Comparison of ENCODE assay signal across 1 cellular context in genomic region chr22:43789452-43789851, GRCh38.
TF ChIP-seq lines count a peak whose summit lies in the region.

No MANE protein-coding gene starts in this region.

TF ChIP-seq in WTC11, 78 proteins besides CTCF, POLR2A, EP300 and RAD21 (continued from another document):
- TF ChIP-seq ERG (CRISPR knock-in tag; IDR thresholded peaks at IDR 0.05): no peak
- no peak for TF ChIP-seq FOXK1 (CRISPR knock-in tag; IDR thresholded peaks at IDR 0.05)
- no peak for TF ChIP-seq CREM (CRISPR knock-in tag; IDR thresholded peaks at IDR 0.05)
- TF ChIP-seq, protein P1, sequence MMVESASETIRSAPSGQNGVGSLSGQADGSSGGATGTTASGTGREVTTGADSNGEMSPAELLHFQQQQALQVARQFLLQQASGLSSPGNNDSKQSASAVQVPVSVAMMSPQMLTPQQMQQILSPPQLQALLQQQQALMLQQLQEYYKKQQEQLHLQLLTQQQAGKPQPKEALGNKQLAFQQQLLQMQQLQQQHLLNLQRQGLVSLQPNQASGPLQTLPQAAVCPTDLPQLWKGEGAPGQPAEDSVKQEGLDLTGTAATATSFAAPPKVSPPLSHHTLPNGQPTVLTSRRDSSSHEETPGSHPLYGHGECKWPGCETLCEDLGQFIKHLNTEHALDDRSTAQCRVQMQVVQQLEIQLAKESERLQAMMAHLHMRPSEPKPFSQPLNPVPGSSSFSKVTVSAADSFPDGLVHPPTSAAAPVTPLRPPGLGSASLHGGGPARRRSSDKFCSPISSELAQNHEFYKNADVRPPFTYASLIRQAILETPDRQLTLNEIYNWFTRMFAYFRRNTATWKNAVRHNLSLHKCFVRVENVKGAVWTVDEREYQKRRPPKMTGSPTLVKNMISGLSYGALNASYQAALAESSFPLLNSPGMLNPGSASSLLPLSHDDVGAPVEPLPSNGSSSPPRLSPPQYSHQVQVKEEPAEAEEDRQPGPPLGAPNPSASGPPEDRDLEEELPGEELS (CRISPR knock-in tag; IDR thresholded peaks at IDR 0.05): no peak
- no peak for TF ChIP-seq NR3C1 (CRISPR knock-in tag; conservative IDR thresholded peaks at IDR 0.05; ENCODE audit: low read depth)
- no peak for TF ChIP-seq MAX (CRISPR knock-in tag; IDR thresholded peaks at IDR 0.05)
- no peak for TF ChIP-seq CBFB (CRISPR knock-in tag; IDR thresholded peaks at IDR 0.05; ENCODE audit: low read depth)
- no peak for TF ChIP-seq ZBTB21 (CRISPR knock-in tag; IDR thresholded peaks at IDR 0.05; ENCODE audit: borderline replicate concordance)
